23 cellular contexts compared by ENCODE assay signal in the genomic region with DNA sequence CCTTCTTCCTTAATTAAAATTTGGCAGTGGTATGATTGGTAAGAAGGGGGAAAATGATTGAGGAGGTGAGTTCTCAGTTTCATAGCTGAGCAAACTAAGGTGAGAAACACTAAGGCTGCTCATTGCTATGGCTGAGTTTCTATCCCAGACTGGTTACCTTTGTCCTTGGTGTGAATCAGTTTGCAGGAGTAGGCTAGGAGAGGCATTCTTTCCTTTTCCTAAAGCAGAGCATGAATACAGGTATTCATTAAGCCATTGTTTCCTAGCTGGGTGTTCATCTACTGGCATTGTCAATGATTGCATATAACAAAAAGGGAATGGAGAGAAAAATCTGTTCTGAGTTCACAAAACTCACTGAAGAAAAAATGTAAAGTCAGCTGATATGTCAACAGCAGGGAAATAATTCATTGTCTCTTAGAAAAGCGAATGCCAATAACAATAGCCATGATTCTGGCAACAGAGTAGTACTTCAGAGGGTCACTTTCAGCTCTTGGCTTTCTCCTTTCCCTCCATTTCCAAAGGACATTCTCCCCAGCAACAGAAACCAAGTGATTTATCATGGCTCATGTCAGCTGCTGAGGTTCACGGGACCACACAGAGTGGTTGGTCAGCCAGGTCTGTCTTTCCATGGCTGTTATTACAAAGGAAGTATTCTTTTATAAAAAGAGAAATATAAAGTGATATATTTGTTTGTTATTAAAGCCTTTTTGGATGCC.
DNase-seq lines count a peak whose midpoint lies in the region; ATAC-seq and TF ChIP-seq lines count a peak whose summit lies in the region.
"Had no signal": no experiment of that assay in that cellular context is flagged by ENCODE, and none has a peak within 500 bp of the region (broad histone marks: within the 10 kb centered on the region; RNA-seq: fewer than 3 reads in every experiment).

No MANE protein-coding gene starts in this region.

- no peak for ATAC-seq in HG03025 (IDR thresholded peaks at IDR 0.05; ENCODE audit: low FRiP score, unreplicated experiment)
- no peak for ATAC-seq in HG03469 (IDR thresholded peaks at IDR 0.05; ENCODE audit: unreplicated experiment)
- ATAC-seq: CD8-positive, alpha-beta T cell; effector memory CD8-positive, alpha-beta T cell; esophagus mucosa; naive thymus-derived CD4-positive, alpha-beta T cell had no signal

- TF ChIP-seq CTCF in brain (conservative IDR thresholded peaks at IDR 0.05) (no peak), type B pancreatic cell (conservative IDR thresholded peaks at IDR 0.05) (no peak), CD14-positive monocyte (IDR thresholded peaks at IDR 0.05) (no peak)

- peaks cover 0 to 4% (median 0%) of the 10 kb centered on the region in 5 experiments for H3K9me3 Mint-ChIP-seq in brain
- H3K9me3 Mint-ChIP-seq in type B pancreatic cell = no peaks in the 10 kb centered on the region
- peaks cover 0 to 3% (median 0%) of the 10 kb centered on the region in 7 donors for H3K9me3 Mint-ChIP-seq in CD14-positive monocyte
- H3K9me3 Mint-ChIP-seq: activated naive CD4-positive, alpha-beta T cell treated with anti-CD3 and anti-CD28 coated beads, Interleukin-2, amount 50 U/mL, for 24 hours; CD8-positive, alpha-beta T cell; effector memory CD8-positive, alpha-beta T cell; naive thymus-derived CD4-positive, alpha-beta T cell; T-helper 1 cell treated with Interleukin-12 subunit alpha and Interleukin-12 subunit beta and Interleukin-4 antibody, amounts not matched to agents 30 μg/mL and 1 μg/mL, for 36 hours had no signal

- H3K27ac Mint-ChIP-seq in brain (peak overlapping the region in 3 of 5 experiments; percentile 34 to 89 (median 80)), type B pancreatic cell (peak overlapping the region; percentile 24), CD14-positive monocyte (no peak overlapping the region)
- H3K27ac Mint-ChIP-seq: activated naive CD4-positive, alpha-beta T cell treated with anti-CD3 and anti-CD28 coated beads, Interleukin-2, amount 50 U/mL, for 24 hours; CD8-positive, alpha-beta T cell; effector memory CD8-positive, alpha-beta T cell; naive thymus-derived CD4-positive, alpha-beta T cell; T-helper 1 cell treated with Interleukin-12 subunit alpha and Interleukin-12 subunit beta and Interleukin-4 antibody, amounts not matched to agents 30 μg/mL and 1 μg/mL, for 36 hours had no signal

- H3K4me3 Mint-ChIP-seq in brain (peak overlapping the region in 1 of 5 experiments; percentile 43), type B pancreatic cell (peak overlapping the region; percentile 4), CD14-positive monocyte (no peak overlapping the region)
- H3K4me3 Mint-ChIP-seq: activated naive CD4-positive, alpha-beta T cell treated with anti-CD3 and anti-CD28 coated beads, Interleukin-2, amount 50 U/mL, for 24 hours; CD8-positive, alpha-beta T cell; effector memory CD8-positive, alpha-beta T cell; naive thymus-derived CD4-positive, alpha-beta T cell; T-helper 1 cell treated with Interleukin-12 subunit alpha and Interleukin-12 subunit beta and Interleukin-4 antibody, amounts not matched to agents 30 μg/mL and 1 μg/mL, for 36 hours had no signal

- no peaks in the 10 kb centered on the region for H3K27me3 Mint-ChIP-seq in brain
- H3K27me3 Mint-ChIP-seq in type B pancreatic cell = no peaks in the 10 kb centered on the region
- H3K27me3 Mint-ChIP-seq in CD14-positive monocyte (ENCODE audit: low read depth in 3 of 3) = peaks cover 0 to 2% (median 0%) of the 10 kb centered on the region in 3 donors
- H3K27me3 Mint-ChIP-seq: activated naive CD4-positive, alpha-beta T cell treated with anti-CD3 and anti-CD28 coated beads, Interleukin-2, amount 50 U/mL, for 24 hours; effector memory CD8-positive, alpha-beta T cell had no signal

- DNase-seq in M059J (ENCODE audit: low read depth) (peak; percentile 30), myocyte (ENCODE audit: low read depth) (peak; percentile 68), type B pancreatic cell (ENCODE audit: extremely low spot score, unreplicated experiment) (no peak), CD14-positive monocyte (ENCODE audit: low spot score) (no peak)
- DNase-seq: activated CD4-positive, alpha-beta T cell treated with anti-CD3 and anti-CD28 coated beads for 48 hours; anterior cingulate cortex; CD8-positive, alpha-beta T cell; DMS153; effector memory CD8-positive, alpha-beta T cell; glutamatergic neuron; HCEC 1CT; left cardiac atrium; naive thymus-derived CD4-positive, alpha-beta T cell; NCI-H1092 treated with DMSO at 0.1 percent for 48 hours; NCI-H2029 treated with DMSO at 0.1 percent for 48 hours; SHP77; substantia nigra had no signal

- H3K36me3 Mint-ChIP-seq in brain (no peaks in the 10 kb centered on the region), type B pancreatic cell (peaks cover 3% of the 10 kb centered on the region), CD14-positive monocyte (no peaks in the 10 kb centered on the region)
- H3K36me3 Mint-ChIP-seq: activated naive CD4-positive, alpha-beta T cell treated with anti-CD3 and anti-CD28 coated beads, Interleukin-2, amount 50 U/mL, for 24 hours; CD8-positive, alpha-beta T cell; naive thymus-derived CD4-positive, alpha-beta T cell had no signal

- intact Hi-C loops in CD14-positive monocyte (cut with micrococcal nuclease) = no loop called here

- H3K4me1 Mint-ChIP-seq in brain (peaks cover 31% of the 10 kb centered on the region), type B pancreatic cell (ENCODE audit: unreplicated experiment) (peaks cover 33% of the 10 kb centered on the region), CD14-positive monocyte (no peaks in the 10 kb centered on the region)
- H3K4me1 Mint-ChIP-seq: activated naive CD4-positive, alpha-beta T cell treated with anti-CD3 and anti-CD28 coated beads, Interleukin-2, amount 50 U/mL, for 24 hours; naive thymus-derived CD4-positive, alpha-beta T cell had no signal

Comparison
In these comparisons a context has a peak if more than half of its experiments do, and no peak if none do; other contexts are left out.
1. DNase-seq: peak in M059J (single experiment) and myocyte (single experiment); none in type B pancreatic cell (single experiment) and CD14-positive monocyte (single experiment).
2. H3K27ac Mint-ChIP-seq: peak in brain (3 of 5) and type B pancreatic cell (single experiment); none in CD14-positive monocyte (0 of 7).